ENCODE assay signal across 13 cellular contexts in the genomic region with DNA sequence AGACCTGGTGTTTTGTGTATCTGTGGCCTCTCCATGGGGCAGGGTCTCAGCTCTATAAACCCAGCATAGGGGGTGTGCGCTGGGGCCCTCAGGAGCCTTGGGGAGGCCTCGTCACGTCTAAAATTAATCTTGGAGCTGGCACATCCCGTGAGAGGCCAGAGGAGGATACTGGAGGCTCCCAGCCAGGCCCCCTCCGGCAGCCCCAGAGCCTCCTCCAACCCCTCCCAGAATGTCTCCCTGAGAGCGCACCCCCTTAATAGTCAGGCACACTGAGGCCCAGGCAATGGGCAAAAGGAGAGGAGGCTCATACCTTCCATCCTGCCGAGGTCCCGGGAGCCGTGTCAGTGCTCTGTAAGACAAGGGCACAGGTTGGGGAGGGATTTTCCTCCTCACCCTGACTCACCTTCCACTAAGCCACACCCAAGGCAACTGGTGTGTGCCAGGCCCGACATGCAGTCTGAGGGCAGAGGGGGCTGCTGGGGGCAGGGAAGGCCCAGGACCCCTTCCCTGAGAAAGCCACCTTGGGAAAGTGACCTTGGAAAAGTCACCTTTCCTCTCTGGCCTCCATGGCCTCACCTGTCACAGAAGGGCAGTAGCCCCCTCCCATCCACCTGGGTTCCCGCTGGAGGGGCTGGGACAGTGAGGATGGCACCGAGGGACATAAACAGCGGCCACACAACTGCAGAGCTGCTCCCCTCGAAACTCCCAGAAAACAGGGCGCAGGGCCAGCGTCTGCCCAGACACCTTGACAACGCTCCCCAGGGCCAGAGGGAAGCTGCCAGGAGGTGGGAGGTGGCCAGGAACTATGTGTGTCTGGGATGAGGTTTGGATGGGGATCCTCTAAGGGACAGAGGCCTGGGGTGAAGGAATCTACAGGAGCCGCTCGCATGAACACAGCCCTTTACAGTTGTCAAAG. TPM values are rescaled to one million over a fixed set of nuclear protein-coding genes. Genes with fewer than 3 reads are reported as not detected.
DNase-seq lines count a peak whose midpoint lies in the region; ATAC-seq and TF ChIP-seq lines count a peak whose summit lies in the region.
"Had no signal": no experiment of that assay in that cellular context is flagged by ENCODE, and none has a peak within 500 bp of the region (broad histone marks: within the 10 kb centered on the region; RNA-seq: fewer than 3 reads in every experiment).

No MANE protein-coding gene starts in this region.

- in situ Hi-C loops in GM23248 (cut with MboI) = no loop called here

- H3K4me3 ChIP-seq in GM23248 (no peak overlapping the region), smooth muscle cell (no peak overlapping the region)

- no peaks in the 10 kb centered on the region for H3K36me3 ChIP-seq in GM23248 (ENCODE audit: low read depth)
- no peaks in the 10 kb centered on the region for H3K36me3 ChIP-seq in smooth muscle cell (ENCODE audit: low read depth)

- H4K20me1 ChIP-seq in GM23248 (ENCODE audit: insufficient read depth) = no peaks in the 10 kb centered on the region
- no peaks in the 10 kb centered on the region for H4K20me1 ChIP-seq in smooth muscle cell (ENCODE audit: low read depth)

- H3K4me2 ChIP-seq in GM23248 (ENCODE audit: unreplicated experiment) (no peak overlapping the region), smooth muscle cell (peak overlapping the region; percentile 81)

- H3K9me2 ChIP-seq in GM23248 (ENCODE audit: insufficient read depth) = no peaks in the 10 kb centered on the region

- 80 to 82% methylated on average over 16 to 19 of the region's 19 CpGs for WGBS in GM23248 (ENCODE audit: low coverage in 1 of 2, low lambda C conversion rate in 2 of 2, missing lambda C conversion rate in 2 of 2), 2 experiments
- WGBS in smooth muscle cell (ENCODE audit: low lambda C conversion rate) = 90% methylated on average over 19 of the region's 19 CpGs

- H2AFZ ChIP-seq in GM23248 = no peak overlapping the region
- no peak overlapping the region for H2AFZ ChIP-seq in smooth muscle cell (ENCODE audit: low read depth)

- peak overlapping the region; percentile 59 for H3K9ac ChIP-seq in GM23248
- no peak overlapping the region for H3K9ac ChIP-seq in smooth muscle cell (ENCODE audit: low read depth)

- H3K79me2 ChIP-seq in GM23248 (ENCODE audit: insufficient read depth) = peaks cover 13% of the 10 kb centered on the region; the same call in 1 of the 2 replicates
- no peaks in the 10 kb centered on the region for H3K79me2 ChIP-seq in smooth muscle cell (ENCODE audit: low read depth)

- no peaks in the 10 kb centered on the region for H3K27me3 ChIP-seq in GM23248 (replicated peaks; ENCODE audit: insufficient read depth)
- no peaks in the 10 kb centered on the region for H3K27me3 ChIP-seq in smooth muscle cell (ENCODE audit: low read depth)

- DNase-seq in GM23248 (peak; percentile 66), caudate nucleus (lab: John Stamatoyannopoulos, UW) (peak in 7 of 61 donors; percentile 15 to 27 (median 23)), kidney tubule cell (ENCODE audit: low spot score) (peak; percentile 60), smooth muscle cell (lab: John Stamatoyannopoulos, UW; ENCODE audit: unreplicated experiment) (no peak), NCI-H2171 (lab: John Stamatoyannopoulos, UW) (no peak), SKM-1 treated with dmso at 0.1 percent for 144 hours (lab: John Stamatoyannopoulos, UW; ENCODE audit: unreplicated experiment) (no peak)
- DNase-seq: activated T-cell treated with anti-CD3 and anti-CD28 coated beads, Interleukin-2, amount 50 U/mL, for 4 hours; kidney; NCI-H1092; NCI-H524; SHP77 had no signal

- H3K27ac ChIP-seq in GM23248 (no peak overlapping the region), caudate nucleus (ENCODE audit: low read depth, low read length) (peak overlapping the region; percentile 78), smooth muscle cell (ENCODE audit: low read depth) (no peak overlapping the region)

- H3K4me1 ChIP-seq in GM23248 (ENCODE audit: insufficient read depth) = peaks cover 34% of the 10 kb centered on the region
- H3K4me1 ChIP-seq in smooth muscle cell (ENCODE audit: low read depth) = peaks cover 5% of the 10 kb centered on the region

- H3F3A ChIP-seq in GM23248 (ENCODE audit: insufficient read depth) = 0 out of 2 replicates have a peak, but pooled peaks cover 15% of the 10 kb centered on the region
- no peaks in the 10 kb centered on the region for H3F3A ChIP-seq in smooth muscle cell (ENCODE audit: low read depth)

- TF ChIP-seq CTCF in smooth muscle cell (IDR thresholded peaks at IDR 0.05; ENCODE audit: borderline replicate concordance, insufficient read depth, poor library complexity, severe bottlenecking) = no peak

- no peak for ATAC-seq in GM18519 (IDR thresholded peaks at IDR 0.05; ENCODE audit: low FRiP score, unreplicated experiment)
- no peak for ATAC-seq in GM21737 (IDR thresholded peaks at IDR 0.05; ENCODE audit: unreplicated experiment)
- ATAC-seq: activated T-cell treated with anti-CD3 and anti-CD28 coated beads, Interleukin-2, amount 50 U/mL, for 4 hours had no signal

- H3K9me3 ChIP-seq in GM23248 (ENCODE audit: low read depth) (no peaks in the 10 kb centered on the region), smooth muscle cell (replicated peaks; ENCODE audit: low read depth) (no peaks in the 10 kb centered on the region)

RNA-seq across cellular contexts. Expression of gene AK1, which starts 2.9 kb away (rescaled TPM):
- total RNA-seq in GM23248 (2014; rRNA removed; shearing (Covaris generic)) = 51.8 and 52.9 TPM in 2 replicates
- polyA plus RNA-seq in GM23248 (2016; fragmentation: Nextera tagmentation; extraction: Ambion mirVana) = 157 and 159 TPM in 2 replicates
- total RNA-seq in smooth muscle cell = 22.2 and 52.4 TPM in 2 replicates
- polyA plus RNA-seq in smooth muscle cell = 97.8 and 115 TPM in 2 replicates

RNA-seq across cellular contexts. Expression of gene ENG, which starts 20.1 kb away (rescaled TPM):
- 54.5 and 57.4 TPM in 2 replicates for total RNA-seq in GM23248 (2014; rRNA removed; shearing (Covaris generic))
- polyA plus RNA-seq in GM23248 (2016; fragmentation: Nextera tagmentation; extraction: Ambion mirVana) (226 and 232 TPM in 2 replicates), smooth muscle cell (42.4 and 54.1 TPM in 2 replicates)
- 11.1 and 12.6 TPM in 2 replicates for total RNA-seq in smooth muscle cell

RNA-seq across cellular contexts. Expression of gene ST6GALNAC6, which starts 24.8 kb away (rescaled TPM):
- 78.8 and 88.0 TPM in 2 replicates for total RNA-seq in GM23248 (2014; rRNA removed; shearing (Covaris generic))
- 81.1 and 82.0 TPM in 2 replicates for polyA plus RNA-seq in GM23248 (2016; fragmentation: Nextera tagmentation; extraction: Ambion mirVana)
- total RNA-seq in smooth muscle cell = 34.3 and 36.4 TPM in 2 replicates
- 48.8 and 65.8 TPM in 2 replicates for polyA plus RNA-seq in smooth muscle cell

RNA-seq across cellular contexts. Expression of gene ST6GALNAC4, which starts 42.3 kb away (rescaled TPM):
- 45.5 and 61.0 TPM in 2 replicates for total RNA-seq in GM23248 (2014; rRNA removed; shearing (Covaris generic))
- 33.7 and 40.1 TPM in 2 replicates for polyA plus RNA-seq in GM23248 (2016; fragmentation: Nextera tagmentation; extraction: Ambion mirVana)
- total RNA-seq in smooth muscle cell = 5.3 and 22.5 TPM in 2 replicates
- 12.1 and 13.6 TPM in 2 replicates for polyA plus RNA-seq in smooth muscle cell

RNA-seq across cellular contexts. Expression of gene PIP5KL1, which starts 56.0 kb away (rescaled TPM):
- total RNA-seq in GM23248 (2014; rRNA removed; shearing (Covaris generic)) = 5.5 and 16.6 TPM in 2 replicates
- 8.8 and 9.4 TPM in 2 replicates for polyA plus RNA-seq in GM23248 (2016; fragmentation: Nextera tagmentation; extraction: Ambion mirVana)
- 1.1 and 9.2 TPM in 2 replicates for total RNA-seq in smooth muscle cell
- polyA plus RNA-seq in smooth muscle cell = 2.7 and 9.7 TPM in 2 replicates

Comparison
In these comparisons a context has a peak if more than half of its experiments do, and no peak if none do; other contexts are left out.
1. DNase-seq: peak in GM23248 (single experiment) and kidney tubule cell (single experiment); none in smooth muscle cell (single experiment), NCI-H2171 (single experiment) and SKM-1 treated with dmso at 0.1 percent for 144 hours (single experiment).